9 cellular contexts compared by ENCODE assay signal in the genomic region with DNA sequence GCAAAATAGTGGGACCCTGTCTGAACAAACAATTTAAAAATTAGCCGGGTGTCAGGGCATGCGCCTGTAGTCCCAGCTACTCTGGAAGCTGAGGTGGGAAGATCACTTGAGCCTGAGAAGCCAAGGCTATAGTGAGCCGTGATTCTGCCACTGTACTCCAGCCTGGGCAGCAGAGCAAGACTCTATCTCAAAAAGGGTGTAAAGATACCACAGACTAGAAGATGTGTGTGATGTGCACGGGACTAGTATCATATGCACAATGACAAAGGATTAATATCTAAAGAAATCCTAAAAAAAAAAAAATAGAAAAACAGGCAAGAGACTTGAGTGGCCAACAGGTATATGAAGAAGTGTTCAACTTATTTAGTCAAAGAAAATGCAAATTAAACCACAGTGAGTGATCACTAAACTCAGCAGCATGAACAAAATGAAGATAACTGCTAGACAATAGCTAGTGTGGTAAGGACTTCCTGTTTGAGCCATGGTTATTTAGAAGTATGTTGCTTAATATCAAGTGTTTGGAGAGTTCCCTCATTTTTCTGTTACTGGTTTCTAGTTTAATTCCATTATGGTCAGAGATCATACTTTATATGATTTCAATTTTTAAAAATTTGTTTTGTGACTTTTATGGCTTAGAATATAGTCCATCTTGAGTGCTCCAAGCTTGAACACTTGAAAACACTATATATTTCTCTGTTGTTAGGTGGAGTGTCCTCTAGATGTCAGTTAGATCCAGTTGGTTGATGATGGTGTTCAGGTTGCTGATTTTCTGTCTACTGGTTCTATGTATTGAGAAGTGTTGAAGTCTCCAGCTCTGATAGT. TPM values are rescaled to one million over a fixed set of nuclear protein-coding genes. Genes with fewer than 3 reads are reported as not detected.
DNase-seq lines count a peak whose midpoint lies in the region; ATAC-seq and TF ChIP-seq lines count a peak whose summit lies in the region.
"Had no signal": no experiment of that assay in that cellular context is flagged by ENCODE, and none has a peak within 500 bp of the region (broad histone marks: within the 10 kb centered on the region; RNA-seq: fewer than 3 reads in every experiment).

No MANE protein-coding gene starts in this region.

- CTCF ChIA-PET in SK-N-SH (lab: Yijun Ruan, JAX), result no interaction called here
- CTCF ChIA-PET in PC-9 (lab: Charles Lee), result no interaction called here

- DNase-seq in GM12865 (ENCODE audit: low read depth) (peak; percentile 70), SK-N-SH (no peak), left colon (no peak), GM23338 (ENCODE audit: low spot score) (no peak), PC-9 (no peak), HuH-7 (ENCODE audit: low spot score) (no peak), NCI-H1436 (lab: John Stamatoyannopoulos, UW) (no peak)
- DNase-seq: thyroid gland had no signal

- WGBS in SK-N-SH (ENCODE audit: low lambda C conversion rate), result 95% methylated on average over 4 of the region's 4 CpGs

- no peaks in the 10 kb centered on the region for H3K27me3 ChIP-seq in SK-N-SH (ENCODE audit: insufficient read depth)
- H3K27me3 ChIP-seq in GM23338 (ENCODE audit: insufficient read depth), result no peaks in the 10 kb centered on the region
- H3K27me3 ChIP-seq in PC-9 (ENCODE audit: insufficient read depth, low read depth), result no peaks in the 10 kb centered on the region
- H3K27me3 ChIP-seq: thyroid gland had no signal

- no peak for TF ChIP-seq EP300 in SK-N-SH (IDR thresholded peaks at IDR 0.05; ENCODE audit: borderline replicate concordance in 1 of 2, low read depth in 1 of 2, low read length in 1 of 2)

- H3K4me2 ChIP-seq in SK-N-SH, result no peak overlapping the region
- H3K4me2 ChIP-seq in GM23338, result no peak overlapping the region
- H3K4me2 ChIP-seq in PC-9, result no peak overlapping the region

- no peak overlapping the region for H3K27ac ChIP-seq in SK-N-SH (ENCODE audit: low read depth in 2 of 2, low read length in 1 of 2)
- no peak overlapping the region for H3K27ac ChIP-seq in GM23338 (ENCODE audit: low read depth)
- no peak overlapping the region for H3K27ac ChIP-seq in PC-9
- H3K27ac ChIP-seq: thyroid gland had no signal

- H3K4me1 Mint-ChIP-seq in GM23338, result peaks cover 10% of the 10 kb centered on the region; the same call in 2 of the 3 replicates

- intact Hi-C loops in left colon (cut with DNase I, micrococcal nuclease) (no loop called here), PC-9 (cut with micrococcal nuclease; ENCODE audit: unreplicated experiment) (no loop called here)

- POLR2A ChIA-PET in SK-N-SH (lab: Yijun Ruan, JAX) (no interaction called here), PC-9 (lab: Charles Lee; ENCODE audit: unreplicated experiment) (no interaction called here)

- no peak overlapping the region for H2AFZ ChIP-seq in SK-N-SH (ENCODE audit: low read depth)
- no peak overlapping the region for H2AFZ ChIP-seq in GM23338
- no peak overlapping the region for H2AFZ ChIP-seq in PC-9

- H3K36me3 Mint-ChIP-seq in GM23338 (ENCODE audit: low read depth), result no peaks in the 10 kb centered on the region

- H3K9me2 ChIP-seq in SK-N-SH, result no peaks in the 10 kb centered on the region
- H3K9me2 ChIP-seq in GM23338 (ENCODE audit: insufficient read depth), result no peaks in the 10 kb centered on the region
- no peaks in the 10 kb centered on the region for H3K9me2 ChIP-seq in PC-9 (ENCODE audit: insufficient read depth)

- H4K20me1 ChIP-seq in SK-N-SH (ENCODE audit: insufficient read depth) (0 out of 2 replicates have a peak, but pooled peaks cover 5% of the 10 kb centered on the region), GM23338 (replicated peaks; ENCODE audit: insufficient read depth) (peaks cover 7% of the 10 kb centered on the region), PC-9 (ENCODE audit: insufficient read depth) (no peaks in the 10 kb centered on the region; the same call in 1 of the 2 replicates)

- ATAC-seq in HG02759 (IDR thresholded peaks at IDR 0.05; ENCODE audit: unreplicated experiment), result peak; percentile 58
- ATAC-seq in left colon, result peak; percentile 49
- ATAC-seq in GM23338, result no peak

- H3K4me1 ChIP-seq in SK-N-SH (ENCODE audit: control insufficient read depth in 1 of 2, insufficient read depth in 2 of 2, low read depth in 1 of 2, low read length in 1 of 2) (peaks cover 0 to 6% of the 10 kb centered on the region in 2 experiments; a peak in 1 of 4 replicates), GM23338 (ENCODE audit: insufficient read depth) (peaks cover 12% of the 10 kb centered on the region), PC-9 (replicated peaks; ENCODE audit: insufficient read depth) (no peaks in the 10 kb centered on the region)

- no peak overlapping the region for H3K4me3 Mint-ChIP-seq in GM23338

- no TSS peak for BruUV-seq in PC-9 (replicated peaks; lab: Mats Ljungman, UMichigan)

- H3K79me2 ChIP-seq in SK-N-SH (ENCODE audit: insufficient read depth) (peaks cover 29% of the 10 kb centered on the region), GM23338 (replicated peaks; ENCODE audit: insufficient read depth) (peaks cover 10% of the 10 kb centered on the region), PC-9 (ENCODE audit: low read depth) (no peaks in the 10 kb centered on the region)

- H3K36me3 ChIP-seq in SK-N-SH (replicated peaks in 1 of 2; ENCODE audit: control insufficient read depth in 1 of 2, insufficient read depth in 2 of 2, low read length in 1 of 2) (no peaks in the 10 kb centered on the region), GM23338 (ENCODE audit: insufficient read depth) (no peaks in the 10 kb centered on the region), PC-9 (ENCODE audit: low read depth) (no peaks in the 10 kb centered on the region)
- H3K36me3 ChIP-seq: thyroid gland had no signal

- H3F3A ChIP-seq in SK-N-SH (replicated peaks; ENCODE audit: insufficient read depth) (peaks cover 5% of the 10 kb centered on the region), GM23338 (replicated peaks; ENCODE audit: low read depth) (no peaks in the 10 kb centered on the region; the same call in 1 of the 2 replicates), PC-9 (ENCODE audit: insufficient read depth, low read depth) (no peaks in the 10 kb centered on the region; the same call in 1 of the 2 replicates)

- TF ChIP-seq CTCF in GM12865 (IDR thresholded peaks at IDR 0.05; ENCODE audit: insufficient read depth, low read depth, low read length, missing control alignments) (no peak), SK-N-SH (IDR thresholded peaks at IDR 0.05) (no peak), GM23338 (conservative IDR thresholded peaks at IDR 0.05; ENCODE audit: low read depth in 2 of 2) (no peak), PC-9 (conservative IDR thresholded peaks at IDR 0.05) (no peak)

- 0 out of 2 replicates have a peak, but pooled peaks have one; percentile 19 for TF ChIP-seq RAD21 in SK-N-SH (IDR thresholded peaks at IDR 0.05; ENCODE audit: low read length)

- H3K4me3 ChIP-seq in GM12865 (ENCODE audit: low read depth, low read length) (no peak overlapping the region), SK-N-SH (ENCODE audit: low read depth in 2 of 2, low read length in 1 of 2) (no peak overlapping the region), GM23338 (no peak overlapping the region), PC-9 (no peak overlapping the region)
- H3K4me3 ChIP-seq: thyroid gland had no signal

- no peaks in the 10 kb centered on the region for H3K9me3 Mint-ChIP-seq in GM23338

- H3K9me3 ChIP-seq in SK-N-SH (no peaks in the 10 kb centered on the region), PC-9 (ENCODE audit: insufficient read depth, low read depth) (no peaks in the 10 kb centered on the region)
- H3K9me3 ChIP-seq: thyroid gland had no signal

- H3K27me3 Mint-ChIP-seq in GM23338 (ENCODE audit: insufficient read depth, low read depth, poor library complexity), result no peaks in the 10 kb centered on the region

- H3K27ac Mint-ChIP-seq in GM23338, result no peak overlapping the region

- no peak overlapping the region for H3K9ac ChIP-seq in SK-N-SH

TF ChIP-seq in SK-N-SH, 30 proteins besides CTCF, POLR2A, EP300 and RAD21 (continues in another document):
- TF ChIP-seq, protein P1, sequence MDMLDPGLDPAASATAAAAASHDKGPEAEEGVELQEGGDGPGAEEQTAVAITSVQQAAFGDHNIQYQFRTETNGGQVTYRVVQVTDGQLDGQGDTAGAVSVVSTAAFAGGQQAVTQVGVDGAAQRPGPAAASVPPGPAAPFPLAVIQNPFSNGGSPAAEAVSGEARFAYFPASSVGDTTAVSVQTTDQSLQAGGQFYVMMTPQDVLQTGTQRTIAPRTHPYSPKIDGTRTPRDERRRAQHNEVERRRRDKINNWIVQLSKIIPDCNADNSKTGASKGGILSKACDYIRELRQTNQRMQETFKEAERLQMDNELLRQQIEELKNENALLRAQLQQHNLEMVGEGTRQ (IDR thresholded peaks at IDR 0.05; ENCODE audit: borderline replicate concordance, low read depth, low read length), result no peak

TF ChIP-seq in GM23338, 12 proteins besides CTCF, POLR2A, EP300 and RAD21 (continues in another document):
- TF ChIP-seq ZNF114 (CRISPR knock-in tag; IDR thresholded peaks at IDR 0.05), result no peak
- TF ChIP-seq EZH2phosphoT487 (IDR thresholded peaks at IDR 0.05; ENCODE audit: unreplicated experiment), result no peak
- TF ChIP-seq STAT1 (IDR thresholded peaks at IDR 0.05; ENCODE audit: unreplicated experiment), result no peak
- TF ChIP-seq EZH2 (IDR thresholded peaks at IDR 0.05; ENCODE audit: low read depth, unreplicated experiment), result no peak
- TF ChIP-seq JUNB (IDR thresholded peaks at IDR 0.05; ENCODE audit: unreplicated experiment), result no peak
- TF ChIP-seq ZNF331 (CRISPR knock-in tag; IDR thresholded peaks at IDR 0.05; ENCODE audit: low read depth), result no peak
- no peak for TF ChIP-seq NANOG (IDR thresholded peaks at IDR 0.05; ENCODE audit: borderline replicate concordance)

RNA-seq across cellular contexts. Expression of a gene that starts 14.7 kb away (rescaled TPM):
- polyA plus RNA-seq in SK-N-SH (2012; rRNA removed) (1.9 and 2.1 TPM in 2 replicates), GM23338 (2016; fragmentation: Nextera tagmentation; extraction: Ambion mirVana) (2.9 and 3.0 TPM in 2 replicates)
- polyA plus RNA-seq in SK-N-SH (2012; cell fraction: cytosol; rRNA removed), result 0.72 and 0.84 TPM in 2 replicates
- polyA plus RNA-seq in SK-N-SH (2012; cell fraction: nucleus; rRNA removed), result 8.1 and 10.3 TPM in 2 replicates
- total RNA-seq in left colon (1 to 10 TPM; 3.7 to 4.9 TPM), PC-9 (2021) (11.5 and 13.8 TPM in 2 replicates)
- 12.6 and 15.2 TPM in 2 replicates for total RNA-seq in GM23338 (2014; rRNA removed; shearing (Covaris generic))

RNA-seq across cellular contexts. Expression of a gene that starts 28.4 kb away (rescaled TPM):
- 19.8 and 27.2 TPM in 2 replicates for polyA plus RNA-seq in SK-N-SH (2012; rRNA removed)
- 6.1 and 11.9 TPM in 2 replicates for polyA plus RNA-seq in SK-N-SH (2012; cell fraction: cytosol; rRNA removed)
- polyA plus RNA-seq in SK-N-SH (2012; cell fraction: nucleus; rRNA removed), result 77.3 and 82.8 TPM in 2 replicates
- total RNA-seq in left colon, result 10 to 100 TPM; 15.7 to 18.1 TPM
- 23.0 and 24.0 TPM in 2 replicates for total RNA-seq in GM23338 (2014; rRNA removed; shearing (Covaris generic))
- polyA plus RNA-seq in GM23338 (2016; fragmentation: Nextera tagmentation; extraction: Ambion mirVana), result 7.9 TPM in 2 replicates
- 46.8 and 63.3 TPM in 2 replicates for total RNA-seq in PC-9 (2021)

RNA-seq across cellular contexts. Expression of a gene that starts 48.9 kb away (rescaled TPM):
- not detected in 2 replicates for polyA plus RNA-seq in SK-N-SH (2012; rRNA removed)
- polyA plus RNA-seq in SK-N-SH (2012; cell fraction: cytosol; rRNA removed), result under 0.01 TPM in 1 of 2 replicates, not detected in the other
- 0.02 TPM in 1 of 2 replicates, not detected in the other for polyA plus RNA-seq in SK-N-SH (2012; cell fraction: nucleus; rRNA removed)
- 1 to 10 TPM; 1.3 to 1.4 TPM for total RNA-seq in left colon
- total RNA-seq in GM23338 (2014; rRNA removed; shearing (Covaris generic)), result 0.49 and 0.82 TPM in 2 replicates
- polyA plus RNA-seq in GM23338 (2016; fragmentation: Nextera tagmentation; extraction: Ambion mirVana), result 0.11 and 0.28 TPM in 2 replicates
- total RNA-seq in PC-9 (2021), result not detected in 2 replicates
